In the genomic region with DNA sequence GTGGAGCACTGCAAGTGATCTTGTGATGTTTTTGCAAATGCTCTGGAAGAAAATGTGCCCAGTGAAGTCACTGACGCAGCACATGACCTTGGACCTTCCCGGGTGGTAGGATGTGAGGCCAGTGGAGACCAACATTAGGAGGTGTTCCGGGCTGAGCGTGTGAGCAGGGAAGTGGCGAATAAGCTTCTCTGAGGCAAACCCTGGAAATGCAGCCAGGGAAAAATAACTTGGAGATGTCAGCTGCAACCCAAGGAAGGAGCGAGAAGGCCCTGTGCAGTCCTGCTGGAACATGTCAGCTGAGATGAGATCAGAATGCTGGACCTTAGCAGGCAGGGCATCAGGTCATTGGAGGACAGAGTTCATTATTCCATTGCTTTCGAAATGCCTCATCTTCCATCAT, we compare ENCODE assay signal across 14 cellular contexts. TPM values are rescaled to one million over a fixed set of nuclear protein-coding genes. Genes with fewer than 3 reads are reported as not detected.
DNase-seq lines count a peak whose midpoint lies in the region; ATAC-seq and TF ChIP-seq lines count a peak whose summit lies in the region.
"Had no signal": no experiment of that assay in that cellular context is flagged by ENCODE, and none has a peak within 500 bp of the region (broad histone marks: within the 10 kb centered on the region; RNA-seq: fewer than 3 reads in every experiment).

No MANE protein-coding gene starts in this region.

- peak; percentile 67 for ATAC-seq in body of pancreas
- peak; percentile 54 for ATAC-seq in upper lobe of right lung
- no peak for ATAC-seq in GM18861 (IDR thresholded peaks at IDR 0.05; ENCODE audit: unreplicated experiment)
- ATAC-seq: HCT116 had no signal

- H3K27ac ChIP-seq in body of pancreas, result no peak overlapping the region
- H3K27ac ChIP-seq in upper lobe of right lung, result no peak overlapping the region
- H3K27ac ChIP-seq: neutrophil had no signal

- 75 to 76% methylated on average over 7 of the region's 7 CpGs for WGBS in body of pancreas, 2 donors

- H3K4me3 ChIP-seq in body of pancreas, result no peak overlapping the region
- no peak overlapping the region for H3K4me3 ChIP-seq in fibroblast of pulmonary artery (replicated peaks; ENCODE audit: low read depth, low read length)
- no peak overlapping the region for H3K4me3 ChIP-seq in upper lobe of right lung

- intact Hi-C loops in body of pancreas (cut with DNase I), result no loop called here
- intact Hi-C loops in upper lobe of right lung (cut with DNase I), result no loop called here

- no peaks in the 10 kb centered on the region for H3K9me3 ChIP-seq in body of pancreas
- no peaks in the 10 kb centered on the region for H3K9me3 ChIP-seq in upper lobe of right lung
- H3K9me3 ChIP-seq: neutrophil had no signal

- H3K27me3 ChIP-seq in body of pancreas (no peaks in the 10 kb centered on the region), upper lobe of right lung (no peaks in the 10 kb centered on the region)
- H3K27me3 ChIP-seq: neutrophil had no signal

- no peaks in the 10 kb centered on the region for H3K36me3 ChIP-seq in body of pancreas (replicated peaks in 1 of 2; ENCODE audit: insufficient read depth in 1 of 2, low read depth in 2 of 2)
- no peaks in the 10 kb centered on the region for H3K36me3 ChIP-seq in upper lobe of right lung
- H3K36me3 ChIP-seq: neutrophil had no signal

- DNase-seq in body of pancreas, result peak in 3 of 4 donors; percentile 23 to 45 (median 32)
- peak; percentile 70 for DNase-seq in fibroblast of pulmonary artery (ENCODE audit: low read depth)
- DNase-seq in mucosa of gallbladder (ENCODE audit: low spot score), result peak; percentile 14
- no peak for DNase-seq in upper lobe of right lung
- DNase-seq in activated CD8-positive, alpha-beta memory T cell treated with anti-CD3 and anti-CD28 coated beads, Interleukin-2, amount 50 U/mL, for 48 hours, result no peak
- no peak for DNase-seq in glomerular visceral epithelial cell (ENCODE audit: extremely low spot score)
- DNase-seq: activated T-cell treated with anti-CD3 and anti-CD28 coated beads, Interleukin-2, amount 50 U/mL, for 1 hour; KG1; NCI-H2171; NCI-H82; right cardiac atrium had no signal

- no peak for TF ChIP-seq POLR2A in body of pancreas (IDR thresholded peaks at IDR 0.05)

- TF ChIP-seq CTCF in body of pancreas (IDR thresholded peaks at IDR 0.05) (no peak), fibroblast of pulmonary artery (IDR thresholded peaks at IDR 0.05; ENCODE audit: low read length, missing control alignments) (no peak), upper lobe of right lung (IDR thresholded peaks at IDR 0.05) (no peak)

- H3K4me1 ChIP-seq in body of pancreas (no peaks in the 10 kb centered on the region), upper lobe of right lung (no peaks in the 10 kb centered on the region)

RNA-seq across cellular contexts. Expression of gene SDK1, which starts 18.6 kb away (rescaled TPM):
- total RNA-seq in body of pancreas (10 to 100 TPM; 19.8 to 32.4 TPM), mucosa of gallbladder (6.6 TPM), upper lobe of right lung (10.4 TPM)

Comparison
In these comparisons a context has a peak if more than half of its experiments do, and no peak if none do; other contexts are left out.
1. DNase-seq: peak in body of pancreas (3 of 4), fibroblast of pulmonary artery (single experiment) and mucosa of gallbladder (single experiment); none in upper lobe of right lung (single experiment), activated CD8-positive, alpha-beta memory T cell treated with anti-CD3 and anti-CD28 coated beads, Interleukin-2, amount 50 U/mL, for 48 hours (single experiment) and glomerular visceral epithelial cell (single experiment).